Comparison of ENCODE assay signal across 1 cellular context in the genomic region with DNA sequence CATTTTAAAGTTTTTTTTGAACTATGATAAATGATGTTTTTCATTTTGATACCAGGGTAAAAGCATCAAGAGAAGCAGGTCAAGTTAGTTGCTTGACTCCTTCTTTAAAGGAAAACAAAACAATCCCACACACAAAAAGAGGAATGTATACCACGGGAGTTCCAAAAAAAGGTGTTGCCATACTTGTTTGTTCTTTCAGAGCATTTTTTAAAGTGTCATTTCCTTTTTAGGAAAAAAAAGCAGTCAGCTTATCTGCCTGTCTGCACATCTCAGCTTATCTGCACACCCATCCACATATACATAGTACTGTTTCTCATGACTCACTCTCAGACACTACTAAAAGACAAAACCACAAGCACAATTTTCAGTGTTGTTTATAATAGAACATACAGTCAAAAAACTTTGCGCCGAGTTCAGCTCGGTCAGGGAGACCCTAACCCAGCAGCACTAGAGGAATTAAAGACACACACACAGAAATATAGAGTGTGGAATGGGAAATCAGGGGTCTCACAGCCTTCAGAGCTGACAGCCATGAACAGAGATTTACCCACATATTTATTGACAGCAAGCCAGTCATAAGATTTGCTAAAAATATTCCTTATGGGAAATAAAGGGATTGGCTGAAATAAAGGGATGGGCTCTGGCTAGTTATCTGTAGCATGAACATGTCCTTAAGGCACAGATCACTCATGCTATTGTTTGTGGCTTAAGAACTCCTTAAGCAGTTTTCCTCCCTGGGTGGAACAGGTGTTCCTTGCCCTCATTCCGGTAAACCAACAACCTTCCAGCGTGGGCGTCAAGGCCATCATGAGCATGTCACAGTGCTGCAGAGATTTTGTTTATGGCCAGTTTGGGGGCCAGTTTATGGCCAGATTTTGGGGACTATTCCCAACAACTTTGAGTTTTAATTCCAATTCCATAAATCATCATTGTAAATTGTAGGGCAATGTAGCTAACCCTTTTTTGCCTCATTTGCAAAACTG.
TF ChIP-seq lines count a peak whose summit lies in the region.

No MANE protein-coding gene starts in this region.

TF ChIP-seq in HepG2, 621 proteins besides CTCF, POLR2A, EP300 and RAD21:
- TF ChIP-seq ZSCAN25 (CRISPR knock-in tag; IDR thresholded peaks at IDR 0.05) (no peak), TMF1 (CRISPR knock-in tag; IDR thresholded peaks at IDR 0.05; ENCODE audit: low read depth) (no peak), ZSCAN31 (CRISPR knock-in tag; IDR thresholded peaks at IDR 0.05; ENCODE audit: low read depth) (no peak), ATF7 (IDR thresholded peaks at IDR 0.05) (no peak), ATF7 (CRISPR knock-in tag; IDR thresholded peaks at IDR 0.05) (no peak)
